Comparison of ENCODE assay signal across 24 cellular contexts in the genomic region with DNA sequence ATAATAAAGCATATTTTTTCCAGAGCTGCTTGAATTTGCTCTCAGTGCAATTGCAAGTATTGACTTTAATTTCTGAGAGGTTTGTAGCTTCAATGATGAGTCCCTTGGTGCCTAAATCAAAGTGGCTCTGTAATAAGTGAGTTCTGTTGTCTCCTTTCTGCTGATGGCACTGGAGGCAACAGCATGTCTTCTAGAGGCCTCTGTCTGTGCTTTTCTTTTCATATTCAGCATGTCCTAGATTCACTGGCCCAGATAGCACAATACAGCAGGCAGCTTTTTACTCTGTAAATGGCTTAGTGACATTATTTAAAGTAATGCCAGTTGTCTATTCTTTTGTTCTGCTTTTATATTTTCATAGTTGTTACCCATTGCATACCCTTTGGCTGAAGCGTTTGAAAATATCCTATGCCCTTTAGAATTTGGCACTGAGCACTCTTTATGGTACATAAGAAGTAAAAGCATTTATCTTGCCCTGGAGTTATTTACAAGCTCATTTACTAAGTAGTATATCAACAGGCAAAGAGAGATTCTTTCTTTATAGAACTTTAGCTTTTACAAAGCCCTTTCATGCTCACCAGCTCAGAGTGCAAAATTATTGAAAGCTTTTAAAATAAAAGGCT.
"Had no signal": no experiment of that assay in that cellular context is flagged by ENCODE, and none has a peak within 500 bp of the region (broad histone marks: within the 10 kb centered on the region; RNA-seq: fewer than 3 reads in every experiment).

No MANE protein-coding gene starts in this region.

- H3K4me1 ChIP-seq: parathyroid adenoma, spleen, upper lobe of left lung had no signal

- H3K9ac ChIP-seq: parathyroid adenoma had no signal

- H3K36me3 ChIP-seq: brain microvascular endothelial cell, esophagus squamous epithelium, neutrophil, sigmoid colon, spleen, thoracic aorta, upper lobe of left lung had no signal

- H3K79me2 ChIP-seq: parathyroid adenoma had no signal

- H3K4me3 ChIP-seq: coronary artery, esophagus squamous epithelium, sigmoid colon, spleen, thoracic aorta, upper lobe of left lung had no signal

- DNase-seq: activated CD4-positive, alpha-beta T cell treated with anti-CD3 and anti-CD28 coated beads for 48 hours; activated CD4-positive, CD25-positive, alpha-beta regulatory T cell; activated CD8-positive, alpha-beta T cell treated with anti-CD3 and anti-CD28 coated beads, Interleukin-2, amount 10 ng/mL, durations not matched to agents 7 days and 5 days; activated naive CD4-positive, alpha-beta T cell treated with anti-CD3 and anti-CD28 coated beads for 36 hours; activated naive CD8-positive, alpha-beta T cell treated with anti-CD3 and anti-CD28 coated beads, Interleukin-2, amount 50 U/mL, for 24 hours; activated T-cell treated with anti-CD3 and anti-CD28 coated beads, Interleukin-2, amount 50 U/mL, for 24 hours; aorta; brain microvascular endothelial cell; effector CD4-positive, alpha-beta T cell; esophagus squamous epithelium; immature natural killer cell; left ventricle myocardium superior; mesenchymal stem cell; naive thymus-derived CD8-positive, alpha-beta T cell; sigmoid colon; spleen; stimulated activated naive B cell treated with anti-CD40 and anti-IgM and Interleukin-4, amounts not matched to agents 10 μg/mL and 1 μg/mL and 100 μg/mL, for 72 hours; T-helper 1 cell; T-helper 9 cell; upper lobe of left lung had no signal

- H3K27me3 ChIP-seq: brain microvascular endothelial cell, esophagus squamous epithelium, neutrophil, sigmoid colon, spleen, upper lobe of left lung had no signal

- H2AFZ ChIP-seq: parathyroid adenoma had no signal

- H3K27ac ChIP-seq: brain microvascular endothelial cell, coronary artery, esophagus squamous epithelium, neutrophil, parathyroid adenoma, sigmoid colon, spleen, thoracic aorta, upper lobe of left lung had no signal

- H3K9me3 ChIP-seq: esophagus squamous epithelium, neutrophil, sigmoid colon, spleen, thoracic aorta, upper lobe of left lung had no signal
